ENCODE assay signal across 12 cellular contexts in the genomic region with DNA sequence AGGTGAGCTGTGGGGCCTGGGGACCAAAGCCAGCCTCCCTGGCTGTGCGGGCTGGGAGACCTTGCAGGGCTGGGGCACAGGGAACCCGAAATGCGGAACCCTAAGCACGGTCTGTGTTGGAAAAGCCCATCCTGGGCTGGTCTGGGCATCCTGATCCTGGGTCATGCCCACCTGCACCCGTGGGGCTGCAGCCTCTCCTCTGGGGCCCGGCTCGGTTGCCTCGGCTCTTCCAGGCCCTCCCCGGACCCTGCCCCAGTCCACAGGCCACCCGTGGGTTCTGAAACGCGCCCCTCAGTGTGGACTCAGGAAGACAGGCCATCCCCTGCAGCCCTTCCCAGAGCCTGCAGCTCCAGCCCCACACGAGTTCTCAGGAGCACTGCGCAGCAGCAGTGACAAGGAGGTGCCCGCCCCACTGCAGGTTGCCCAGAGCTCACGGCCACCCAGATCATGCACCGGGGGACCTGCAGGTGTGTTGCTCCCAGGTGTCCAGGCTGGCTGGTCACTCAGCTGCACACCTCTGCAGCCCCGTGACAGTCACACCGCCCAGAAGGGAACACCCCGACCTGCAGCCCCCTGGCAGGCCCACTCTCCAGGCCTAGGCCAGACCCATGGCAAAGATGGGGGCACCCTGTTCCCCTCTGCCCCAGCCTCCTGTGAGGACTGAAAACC.
"Had no signal": no experiment of that assay in that cellular context is flagged by ENCODE, and none has a peak within 500 bp of the region (broad histone marks: within the 10 kb centered on the region; RNA-seq: fewer than 3 reads in every experiment).

No MANE protein-coding gene starts in this region.

- H3K4me1 ChIP-seq: body of pancreas had no signal

- H3K9me3 ChIP-seq: body of pancreas, transverse colon had no signal

- H3K36me3 Mint-ChIP-seq: natural killer cell treated with Interleukin-12 subunit alpha and Interleukin-12 subunit beta and Interleukin-15 and Interleukin-18, amount 100 ng/mL, for 72 hours had no signal

- DNase-seq: activated CD4-positive, alpha-beta T cell treated with anti-CD3 and anti-CD28 coated beads for 36 hours; activated CD8-positive, alpha-beta memory T cell treated with anti-CD3 and anti-CD28 coated beads, Interleukin-2, amount 50 U/mL, for 48 hours; activated CD8-positive, alpha-beta T cell treated with anti-CD3 and anti-CD28 coated beads, Interleukin-2, amount 10 ng/mL, durations not matched to agents 7 days and 5 days; amniotic stem cell; body of pancreas; left colon; SW 1271; transverse colon had no signal

- ATAC-seq: activated CD4-positive, alpha-beta T cell treated with anti-CD3 and anti-CD28 coated beads for 36 hours; activated CD8-positive, alpha-beta T cell treated with anti-CD3 and anti-CD28 coated beads, Interleukin-2, amount 10 ng/mL, durations not matched to agents 7 days and 5 days; body of pancreas; natural killer cell treated with Interleukin-12 subunit alpha and Interleukin-12 subunit beta and Interleukin-15 and Interleukin-18, amount 100 ng/mL, for 72 hours had no signal

- H3K9me3 Mint-ChIP-seq: activated naive CD4-positive, alpha-beta T cell treated with anti-CD3 and anti-CD28 coated beads, Interleukin-2, amount 50 U/mL, for 24 hours; memory B cell; natural killer cell treated with Interleukin-12 subunit alpha and Interleukin-12 subunit beta and Interleukin-15 and Interleukin-18, amount 100 ng/mL, for 72 hours; T-helper 2 cell treated with Interferon-gamma antibody and Interleukin-4, amounts not matched to agents 5 μg/mL and 100 μg/mL, for 36 hours had no signal

- H3K4me3 Mint-ChIP-seq: activated CD4-positive, alpha-beta T cell treated with anti-CD3 and anti-CD28 coated beads for 36 hours; activated CD8-positive, alpha-beta T cell treated with anti-CD3 and anti-CD28 coated beads, Interleukin-2, amount 10 ng/mL, durations not matched to agents 7 days and 5 days; activated naive CD4-positive, alpha-beta T cell treated with anti-CD3 and anti-CD28 coated beads, Interleukin-2, amount 50 U/mL, for 24 hours; memory B cell; natural killer cell treated with Interleukin-12 subunit alpha and Interleukin-12 subunit beta and Interleukin-15 and Interleukin-18, amount 100 ng/mL, for 72 hours; T-helper 2 cell treated with Interferon-gamma antibody and Interleukin-4, amounts not matched to agents 5 μg/mL and 100 μg/mL, for 36 hours had no signal

- H3K27me3 Mint-ChIP-seq: activated naive CD4-positive, alpha-beta T cell treated with anti-CD3 and anti-CD28 coated beads, Interleukin-2, amount 50 U/mL, for 24 hours had no signal

- H3K27ac Mint-ChIP-seq: activated CD8-positive, alpha-beta T cell treated with anti-CD3 and anti-CD28 coated beads, Interleukin-2, amount 10 ng/mL, durations not matched to agents 7 days and 5 days; activated naive CD4-positive, alpha-beta T cell treated with anti-CD3 and anti-CD28 coated beads, Interleukin-2, amount 50 U/mL, for 24 hours; memory B cell; T-helper 2 cell treated with Interferon-gamma antibody and Interleukin-4, amounts not matched to agents 5 μg/mL and 100 μg/mL, for 36 hours had no signal

- H3K27ac ChIP-seq: body of pancreas, transverse colon had no signal
